In genomic region chr1:1273535-1274298, GRCh38 we compare ENCODE assay signal across 1 cellular context.
TF ChIP-seq lines count a peak whose summit lies in the region.

Gene UBE2J2, minus strand, starts transcription at chr1:1273854. Its CDS starts 5,862 bp downstream, at chr1:1267992.

TF ChIP-seq in GM23338, 12 proteins besides CTCF, POLR2A, EP300 and RAD21 (continued from another document):
- no peak for TF ChIP-seq NANOG (IDR thresholded peaks at IDR 0.05; ENCODE audit: borderline replicate concordance)
- TF ChIP-seq ZNF114 (CRISPR knock-in tag; IDR thresholded peaks at IDR 0.05): no peak
